ENCODE assay signal across 33 cellular contexts in genomic region chr22:44194569-44194968, GRCh38. TPM values are rescaled to one million over a fixed set of nuclear protein-coding genes. Genes with fewer than 3 reads are reported as not detected.
"Had no signal": no experiment of that assay in that cellular context is flagged by ENCODE, and none has a peak within 500 bp of the region (broad histone marks: within the 10 kb centered on the region; RNA-seq: fewer than 3 reads in every experiment).

No MANE protein-coding gene starts in this region.

- H3K4me1 Mint-ChIP-seq: neural crest cell had no signal

- H3K27me3 Mint-ChIP-seq: activated CD4-positive, alpha-beta memory T cell treated with anti-CD3 and anti-CD28 coated beads for 36 hours; activated CD4-positive, alpha-beta T cell treated with anti-CD3 and anti-CD28 coated beads, Interleukin-2, amount 10 ng/mL, durations not matched to agents 24 days and 14 days; naive B cell had no signal

- H3K27ac ChIP-seq: brain microvascular endothelial cell, coronary artery, gastroesophageal sphincter, hepatocyte, pancreas, prostate gland, sigmoid colon, stomach, tibial artery, upper lobe of right lung, WERI-Rb-1 had no signal

- H3K4me3 ChIP-seq: coronary artery, gastroesophageal sphincter, hepatocyte, pancreas, prostate gland, sigmoid colon, stomach, tibial artery, upper lobe of right lung had no signal

- H3K27ac Mint-ChIP-seq: activated CD4-positive, alpha-beta memory T cell treated with anti-CD3 and anti-CD28 coated beads for 36 hours; activated CD4-positive, alpha-beta T cell treated with anti-CD3 and anti-CD28 coated beads, Interleukin-2, amount 10 ng/mL, durations not matched to agents 24 days and 14 days; activated naive CD4-positive, alpha-beta T cell treated with anti-CD3 and anti-CD28 coated beads, Interleukin-2, amount 50 U/mL, for 72 hours had no signal

- H3K79me2 ChIP-seq: hepatocyte had no signal

- H3K9me3 Mint-ChIP-seq: activated CD4-positive, alpha-beta memory T cell treated with anti-CD3 and anti-CD28 coated beads for 36 hours; activated CD4-positive, alpha-beta T cell treated with anti-CD3 and anti-CD28 coated beads, Interleukin-2, amount 10 ng/mL, durations not matched to agents 24 days and 14 days; activated naive CD4-positive, alpha-beta T cell treated with anti-CD3 and anti-CD28 coated beads, Interleukin-2, amount 50 U/mL, for 72 hours; naive B cell; neural crest cell; stimulated activated effector memory CD8-positive, alpha-beta T cell treated with anti-CD3 and anti-CD28 coated beads, Interleukin-12 subunit alpha, Interleukin-12 subunit beta, amount 100 ng/mL, for 72 hours had no signal

- H3K36me3 ChIP-seq: brain microvascular endothelial cell, gastroesophageal sphincter, pancreas, prostate gland, sigmoid colon, tibial artery, upper lobe of right lung, WERI-Rb-1 had no signal

- H3K27me3 ChIP-seq: brain microvascular endothelial cell, hepatocyte, pancreas, sigmoid colon, upper lobe of right lung had no signal

- H2AFZ ChIP-seq: hepatocyte had no signal

- H3K4me2 ChIP-seq: hepatocyte had no signal

- DNase-seq: activated CD4-positive, alpha-beta memory T cell treated with anti-CD3 and anti-CD28 coated beads for 36 hours; activated CD4-positive, alpha-beta T cell treated with anti-CD3 and anti-CD28 coated beads, Interleukin-2, amount 10 ng/mL, durations not matched to agents 24 days and 14 days; activated CD4-positive, CD25-positive, alpha-beta regulatory T cell treated with anti-CD3 and anti-CD28 coated beads, Interleukin-2, amount 50 U/mL, for 72 hours; activated CD8-positive, alpha-beta memory T cell treated with anti-CD3 and anti-CD28 coated beads, Interleukin-2, amount 50 U/mL, for 4 hours; activated gamma-delta T cell; activated T-cell treated with anti-CD3 and anti-CD28 coated beads, Interleukin-2, amount 50 U/mL, for 1 hour; amniotic stem cell; brain microvascular endothelial cell; islet precursor cell; left cardiac atrium; mammary epithelial cell; naive B cell; nucleus accumbens; retina; small intestine; stimulated activated CD4-positive, alpha-beta T cell treated with anti-CD3 and anti-CD28 coated beads, Interleukin-4, amount 100 ng/mL, for 24 hours; stomach; T-helper 9 cell; tibial artery; upper lobe of right lung; WERI-Rb-1 had no signal

- H3K4me3 Mint-ChIP-seq: activated CD4-positive, alpha-beta memory T cell treated with anti-CD3 and anti-CD28 coated beads for 36 hours; activated CD4-positive, alpha-beta T cell treated with anti-CD3 and anti-CD28 coated beads, Interleukin-2, amount 10 ng/mL, durations not matched to agents 24 days and 14 days; naive B cell; neural crest cell; stimulated activated effector memory CD8-positive, alpha-beta T cell treated with anti-CD3 and anti-CD28 coated beads, Interleukin-12 subunit alpha, Interleukin-12 subunit beta, amount 100 ng/mL, for 72 hours had no signal

- ATAC-seq: activated naive CD4-positive, alpha-beta T cell treated with anti-CD3 and anti-CD28 coated beads, Interleukin-2, amount 50 U/mL, for 72 hours; gastroesophageal sphincter; left cardiac atrium; pancreas; stimulated activated effector memory CD8-positive, alpha-beta T cell treated with anti-CD3 and anti-CD28 coated beads, Interleukin-12 subunit alpha, Interleukin-12 subunit beta, amount 100 ng/mL, for 72 hours; upper lobe of right lung had no signal

- H3K4me1 ChIP-seq: pancreas, prostate gland, stomach, tibial artery, upper lobe of right lung had no signal

- H3K9me3 ChIP-seq: gastroesophageal sphincter, pancreas, prostate gland, sigmoid colon, stomach, tibial artery, upper lobe of right lung had no signal

RNA-seq across cellular contexts. Expression of gene PARVG, which starts 13.8 kb away (rescaled TPM):
- total RNA-seq: fibroblast of lung, fibroblast of villous mesenchyme, mammary epithelial cell had no signal
- polyA plus RNA-seq: endothelial cell of umbilical vein, fibroblast of lung, mammary epithelial cell had no signal
